27 cellular contexts compared by ENCODE assay signal in the genomic region with DNA sequence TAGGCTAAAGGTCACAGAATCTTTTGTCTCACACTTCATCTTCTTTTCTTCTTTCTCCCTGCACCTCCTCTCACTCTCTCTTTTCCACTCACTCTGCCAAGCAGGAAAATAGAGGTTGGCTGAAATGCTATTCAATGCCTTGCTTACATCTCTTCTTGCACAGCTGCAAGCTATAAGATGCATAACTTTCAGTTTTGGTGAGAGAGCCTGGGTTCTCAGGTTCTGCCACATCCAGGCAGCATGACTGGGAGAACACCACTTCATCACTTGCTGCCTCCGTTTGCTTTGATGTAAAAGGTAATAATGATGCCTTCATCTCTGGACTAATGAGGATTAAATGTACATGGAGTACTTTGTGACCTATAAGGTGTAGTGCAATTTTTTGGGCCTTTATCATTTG.
"Had no signal": no experiment of that assay in that cellular context is flagged by ENCODE, and none has a peak within 500 bp of the region (broad histone marks: within the 10 kb centered on the region; RNA-seq: fewer than 3 reads in every experiment).

No MANE protein-coding gene starts in this region.

- ATAC-seq: Panc1, Right ventricle myocardium inferior had no signal

- H2AFZ ChIP-seq: PC-9 had no signal

- H3K9me3 ChIP-seq: MG63, SJCRH30 had no signal

- H3K27ac ChIP-seq: PC-9, RWPE1, SJCRH30, SK-N-MC had no signal

- H3K4me2 ChIP-seq: PC-9 had no signal

- DNase-seq: Kasumi-1, KG1, MG63, MV-4-11, NCI-H1092, NCI-H1105, NCI-H1417 treated with DMSO at 0.1 percent for 48 hours, NCI-H1436 treated with DMSO at 0.1 percent for 48 hours, NCI-H1694 treated with DMSO at 0.1 percent for 48 hours, NCI-H187 treated with DMSO at 0.1 percent for 48 hours, NCI-H2029, NCI-H2171 treated with DMSO at 0.1 percent for 48 hours, NCI-H2227 treated with DMSO at 0.1 percent for 48 hours, NCI-H345, NCI-H446, NCI-H526 treated with DMSO at 0.1 percent for 48 hours, NCI-H748 treated with DMSO at 0.1 percent for 48 hours, NCI-H82, PC-9, SHP77, SIG-M5, SJCRH30, SW 1271 had no signal

- H3K36me3 ChIP-seq: MG63, SJCRH30 had no signal

- H3K27me3 ChIP-seq: MG63, SJCRH30 had no signal

- H3K4me3 ChIP-seq: MG63, PC-9, SJCRH30, SK-N-MC had no signal
